12 cellular contexts compared by ENCODE assay signal in the genomic region with DNA sequence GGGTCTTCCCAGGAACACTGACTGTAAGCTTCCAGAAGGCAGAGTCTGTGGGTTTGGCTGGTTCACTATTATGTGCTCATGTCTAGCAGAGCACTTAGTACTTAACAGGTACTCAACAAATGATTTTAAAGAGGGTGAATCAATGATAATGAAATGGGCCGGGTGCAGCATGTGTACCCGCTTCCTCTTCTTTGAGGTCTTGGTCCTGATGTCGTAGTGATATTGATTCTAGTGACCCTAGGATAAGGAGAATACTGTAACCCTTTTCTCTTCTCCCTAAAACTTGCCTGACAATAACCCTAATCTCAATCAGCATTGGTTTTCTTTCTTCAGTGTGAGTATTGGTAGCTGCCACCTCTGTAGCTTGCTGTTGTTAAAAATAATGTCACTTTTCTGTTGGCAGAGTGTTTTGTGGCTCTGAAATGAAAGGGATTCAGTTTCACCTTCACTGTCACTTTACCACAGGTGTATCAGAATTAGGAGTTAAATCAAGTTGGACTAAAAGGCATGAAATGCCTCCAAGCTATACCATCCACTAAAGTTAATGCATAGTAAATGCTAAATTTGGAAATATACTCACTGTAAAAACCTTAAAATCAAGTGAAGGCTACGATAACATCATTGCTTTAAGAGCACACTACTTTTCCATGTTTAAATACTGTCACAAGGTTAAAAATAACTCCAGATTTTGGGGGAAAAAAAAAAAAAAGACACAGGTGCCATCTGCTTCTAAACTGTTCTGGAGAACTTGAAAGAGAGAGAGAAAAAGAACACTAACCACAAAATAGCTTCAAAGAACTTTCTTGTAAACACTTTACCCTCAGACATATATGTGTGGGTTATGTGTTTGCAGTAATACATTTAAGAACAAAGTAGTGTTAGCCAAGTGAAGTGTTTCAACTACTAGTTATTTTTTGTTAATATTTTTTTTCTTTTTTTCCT. TPM values are rescaled to one million over a fixed set of nuclear protein-coding genes. Genes with fewer than 3 reads are reported as not detected.
DNase-seq lines count a peak whose midpoint lies in the region; ATAC-seq, FAIRE-seq and TF ChIP-seq lines count a peak whose summit lies in the region.
"Had no signal": no experiment of that assay in that cellular context is flagged by ENCODE, and none has a peak within 500 bp of the region (broad histone marks: within the 10 kb centered on the region; RNA-seq: fewer than 3 reads in every experiment).

No MANE protein-coding gene starts in this region.

- in situ Hi-C loops in HAP-1 (cut with MboI; ENCODE audit: low sequenced_read_pairs) = no loop called here

- intact Hi-C loops in CD8-positive, alpha-beta T cell (cut with DNase I, micrococcal nuclease) = loop anchor here (2.0 to 10.0 kb wide), 5 partner anchors 15 to 1825 kb away; a partner anchor contains a TSS

- no peaks in the 10 kb centered on the region for H3K9me3 ChIP-seq in CD8-positive, alpha-beta T cell (ENCODE audit: low read length)
- H3K9me3 ChIP-seq in HAP-1 = no peaks in the 10 kb centered on the region

- POLR2A ChIA-PET in CD8-positive, alpha-beta T cell (lab: Charles Lee) = interaction anchor here (0.6 to 2.7 kb wide), 14 partner anchors 9 to 112 kb away, joined by 3 to 22 read pairs (median 4); no protein-coding TSS in a partner anchor

- H3K4me1 Mint-ChIP-seq in CD8-positive, alpha-beta T cell (ENCODE audit: low read depth) = peaks cover 74% of the 10 kb centered on the region
- peaks cover 78% of the 10 kb centered on the region for H3K4me1 Mint-ChIP-seq in activated T-helper 17 cell treated with anti-CD3 and anti-CD28 coated beads, Interleukin-2, amount 50 U/mL, for 72 hours

- H3K4me3 Mint-ChIP-seq in CD8-positive, alpha-beta T cell = peak overlapping the region; percentile 79
- H3K4me3 Mint-ChIP-seq in activated T-helper 17 cell treated with anti-CD3 and anti-CD28 coated beads, Interleukin-2, amount 50 U/mL, for 72 hours = peak overlapping the region; percentile 100

- H3K36me3 ChIP-seq in CD8-positive, alpha-beta T cell (ENCODE audit: insufficient read depth, low read length) = no peaks in the 10 kb centered on the region
- H3K36me3 ChIP-seq in HAP-1 (replicated peaks) = no peaks in the 10 kb centered on the region

- peak; percentile 36 for ATAC-seq in CD8-positive, alpha-beta T cell
- ATAC-seq in GM19351 (IDR thresholded peaks at IDR 0.05; ENCODE audit: unreplicated experiment) = peak; percentile 26
- peak; percentile 39 for ATAC-seq in HG03108 (IDR thresholded peaks at IDR 0.05; ENCODE audit: unreplicated experiment)
- peak; percentile 50 for ATAC-seq in activated T-helper 17 cell treated with anti-CD3 and anti-CD28 coated beads, Interleukin-2, amount 50 U/mL, for 72 hours (replicated peaks)

- H3K27ac Mint-ChIP-seq in CD8-positive, alpha-beta T cell = peak overlapping the region; percentile 99
- peak overlapping the region; percentile 92 for H3K27ac Mint-ChIP-seq in activated T-helper 17 cell treated with anti-CD3 and anti-CD28 coated beads, Interleukin-2, amount 50 U/mL, for 72 hours

- H3K4me3 ChIP-seq in CD8-positive, alpha-beta T cell (ENCODE audit: low read depth, low read length) = peak overlapping the region; percentile 46
- no peak overlapping the region for H3K4me3 ChIP-seq in HAP-1
- H3K4me3 ChIP-seq: coronary artery had no signal

- H3K9me3 Mint-ChIP-seq in CD8-positive, alpha-beta T cell = no peaks in the 10 kb centered on the region
- no peaks in the 10 kb centered on the region for H3K9me3 Mint-ChIP-seq in activated T-helper 17 cell treated with anti-CD3 and anti-CD28 coated beads, Interleukin-2, amount 50 U/mL, for 72 hours
- H3K9me3 Mint-ChIP-seq: naive B cell had no signal

- peak overlapping the region; percentile 31 for H3K27ac ChIP-seq in CD8-positive, alpha-beta T cell (ENCODE audit: low read depth, low read length)
- H3K27ac ChIP-seq: coronary artery had no signal

- peaks cover 75% of the 10 kb centered on the region for H3K4me1 ChIP-seq in CD8-positive, alpha-beta T cell (ENCODE audit: insufficient read depth, low read length)
- H3K4me1 ChIP-seq in HAP-1 = peaks cover 5% of the 10 kb centered on the region; the same call in 1 of the 2 replicates

- no peaks in the 10 kb centered on the region for H3K27me3 Mint-ChIP-seq in CD8-positive, alpha-beta T cell (ENCODE audit: low read depth)
- no peaks in the 10 kb centered on the region for H3K27me3 Mint-ChIP-seq in activated T-helper 17 cell treated with anti-CD3 and anti-CD28 coated beads, Interleukin-2, amount 50 U/mL, for 72 hours

- CTCF ChIA-PET in CD8-positive, alpha-beta T cell (lab: Charles Lee) = interaction anchor here (0.8 to 2.9 kb wide), 6 partner anchors 9 to 71 kb away, joined by 3 to 17 read pairs (median 3); no protein-coding TSS in a partner anchor

- DNase-seq in CD8-positive, alpha-beta T cell = no peak
- DNase-seq in HAP-1 (ENCODE audit: low spot score in 2 of 2) (no peak), NCI-H69 (lab: John Stamatoyannopoulos, UW) (no peak), urothelium cell line (ENCODE audit: low spot score) (no peak), NCI-H1417 treated with DMSO at 0.1 percent for 48 hours (lab: John Stamatoyannopoulos, UW) (no peak)
- DNase-seq: activated CD4-positive, alpha-beta T cell treated with anti-CD3 and anti-CD28 coated beads for 1 hour; hypothalamus; naive B cell had no signal

- no peak for TF ChIP-seq CTCF in CD8-positive, alpha-beta T cell (IDR thresholded peaks at IDR 0.05)

- H3K27me3 ChIP-seq in CD8-positive, alpha-beta T cell (ENCODE audit: insufficient read depth, low read length) = no peaks in the 10 kb centered on the region
- H3K27me3 ChIP-seq in HAP-1 (ENCODE audit: low read depth) = no peaks in the 10 kb centered on the region

- FAIRE-seq in urothelium cell line (lab: Jason Lieb, UNC) = no peak

- H3K36me3 Mint-ChIP-seq in CD8-positive, alpha-beta T cell = peaks cover 33% of the 10 kb centered on the region
- H3K36me3 Mint-ChIP-seq in activated T-helper 17 cell treated with anti-CD3 and anti-CD28 coated beads, Interleukin-2, amount 50 U/mL, for 72 hours (ENCODE audit: low read depth) = peaks cover 40% of the 10 kb centered on the region
- H3K36me3 Mint-ChIP-seq: naive B cell had no signal

RNA-seq across cellular contexts. Expression of a gene that starts 6.0 kb away (rescaled TPM):
- 100 to 1,000 TPM; 165 to 168 TPM for total RNA-seq in CD8-positive, alpha-beta T cell
- total RNA-seq in activated T-helper 17 cell treated with anti-CD3 and anti-CD28 coated beads, Interleukin-2, amount 50 U/mL, for 72 hours = 10 to 100 TPM; 36.0 to 37.0 TPM

Comparison
In these comparisons a context has a peak if more than half of its experiments do, and no peak if none do; other contexts are left out.
1. RNA of a gene that starts 6.0 kb away (total RNA-seq): 165 to 168 TPM in CD8-positive, alpha-beta T cell; 36.0 to 37.0 TPM in activated T-helper 17 cell treated with anti-CD3 and anti-CD28 coated beads, Interleukin-2, amount 50 U/mL, for 72 hours; every median in the first group is over 4 times any median in the second.
2. Peak in every context shown above with its lines, with median percentiles within 50 percentile points of each other: ATAC-seq.